Comparison of ENCODE assay signal across 34 cellular contexts in the genomic region with DNA sequence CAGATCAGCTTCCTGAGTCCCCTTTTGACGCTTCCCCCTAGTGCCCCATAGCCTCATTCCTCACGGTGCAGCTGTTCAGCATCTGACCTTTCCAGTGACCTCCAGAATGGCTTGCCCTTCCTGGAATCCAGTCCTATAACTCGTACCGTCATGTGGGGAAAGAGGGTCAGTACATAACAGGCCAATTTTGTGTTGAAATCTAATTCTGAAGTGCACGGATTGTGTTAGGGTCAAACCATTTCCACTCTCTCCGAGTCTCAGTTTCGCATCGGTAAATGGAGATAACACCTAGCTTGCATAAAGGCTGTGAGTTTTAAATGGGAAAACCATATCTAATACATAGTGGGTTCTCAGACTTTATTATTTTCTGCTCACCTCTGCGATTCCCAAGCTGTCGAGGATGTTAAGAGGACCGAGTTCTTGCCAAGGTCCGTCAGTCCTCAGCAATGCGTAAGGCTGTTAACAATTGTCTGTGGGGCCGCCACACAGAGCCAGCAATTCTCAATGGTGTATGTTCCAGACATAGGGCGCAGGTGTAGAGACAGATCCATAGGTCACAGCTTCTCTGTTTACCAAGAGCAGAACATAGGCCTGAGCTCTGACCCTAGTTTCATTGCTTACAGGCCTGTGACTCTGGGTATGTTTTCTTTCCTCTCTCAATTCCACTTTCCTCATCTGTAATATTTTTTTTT. TPM values are rescaled to one million over a fixed set of nuclear protein-coding genes. Genes with fewer than 3 reads are reported as not detected.
"Had no signal": no experiment of that assay in that cellular context is flagged by ENCODE, and none has a peak within 500 bp of the region (broad histone marks: within the 10 kb centered on the region; RNA-seq: fewer than 3 reads in every experiment).

No MANE protein-coding gene starts in this region.

- H3K4me2 ChIP-seq: smooth muscle cell had no signal

- H3K36me3 ChIP-seq: heart left ventricle, pancreas, prostate gland, sigmoid colon had no signal

- ATAC-seq: activated CD8-positive, alpha-beta T cell treated with anti-CD3 and anti-CD28 coated beads for 36 hours; activated naive CD8-positive, alpha-beta T cell treated with anti-CD3 and anti-CD28 coated beads, Interleukin-2, amount 50 U/mL, for 24 hours; activated T-cell treated with anti-CD3 and anti-CD28 coated beads, Interleukin-2, amount 50 U/mL, for 4 hours; activated T-helper 17 cell treated with anti-CD3 and anti-CD28 coated beads, Interleukin-2, amount 50 U/mL, for 72 hours; esophagus mucosa; heart left ventricle; left lobe of liver; natural killer cell; pancreas; stimulated activated memory B cell treated with anti-CD40 and anti-IgM and Interleukin-4, amounts not matched to agents 10 μg/mL and 1 μg/mL and 100 μg/mL, for 72 hours; stimulated activated naive CD8-positive, alpha-beta T cell treated with anti-CD3 and anti-CD28 coated beads, Interleukin-15, amount 100 ng/mL, for 72 hours; T-helper 17 cell; WTC11 had no signal

- H3K27me3 ChIP-seq: heart left ventricle, pancreas, sigmoid colon had no signal

- H3K4me1 ChIP-seq: heart left ventricle, pancreas, prostate gland, sigmoid colon had no signal

- DNase-seq: activated CD4-positive, alpha-beta T cell treated with anti-CD3 and anti-CD28 coated beads, Interleukin-2, amount 50 U/mL, for 1 hour; activated CD8-positive, alpha-beta T cell treated with anti-CD3 and anti-CD28 coated beads for 36 hours; activated gamma-delta T cell treated with Interleukin-2 at 50 U/mL for 16 hours; activated naive CD4-positive, alpha-beta T cell treated with anti-CD3 and anti-CD28 coated beads, Interleukin-2, amount 50 U/mL, for 16 hours; activated naive CD8-positive, alpha-beta T cell treated with anti-CD3 and anti-CD28 coated beads, Interleukin-2, amount 50 U/mL, for 24 hours; activated T-cell treated with anti-CD3 and anti-CD28 coated beads, Interleukin-2, amount 50 U/mL, for 4 hours; amygdala; caudate nucleus; cortex of kidney; endodermal cell; foreskin fibroblast; heart left ventricle; hypothalamus; natural killer cell; pancreas; retina; sigmoid colon; stimulated activated CD4-positive, alpha-beta T cell treated with anti-CD3 and anti-CD28 coated beads, Interleukin-1b, Interleukin-23, amount 100 ng/mL, for 48 hours; stimulated activated CD4-positive, alpha-beta T cell treated with anti-CD3 and anti-CD28 coated beads, Interleukin-4, amount 100 ng/mL, for 4 hours; stimulated activated CD8-positive, alpha-beta memory T cell treated with anti-CD3 and anti-CD28 coated beads, Interleukin-4, amount 100 ng/mL, for 48 hours; stimulated activated naive CD8-positive, alpha-beta T cell treated with anti-CD3 and anti-CD28 coated beads, Interleukin-15, amount 100 ng/mL, for 72 hours; substantia nigra; T-helper 17 cell had no signal

- H3K9me3 ChIP-seq: pancreas, prostate gland, sigmoid colon had no signal

- H3K4me3 ChIP-seq: heart left ventricle, lung, pancreas, prostate gland, sigmoid colon, smooth muscle cell had no signal

- H3K27ac ChIP-seq: heart left ventricle, pancreas, prostate gland, sigmoid colon had no signal

RNA-seq across cellular contexts. Expression of gene CCR6, which starts 45.5 kb away (rescaled TPM):
- total RNA-seq: chondrocyte, endodermal cell, esophagus mucosa, kidney epithelial cell, left lobe of liver, mesothelial cell of epicardium, prostate gland, sigmoid colon, smooth muscle cell, WTC11 had no signal
- polyA plus RNA-seq: heart left ventricle, smooth muscle cell had no signal
